In genomic region chr11:797300-798092, GRCh38 we compare ENCODE assay signal across 8 cellular contexts. TPM values are rescaled to one million over a fixed set of nuclear protein-coding genes. Genes with fewer than 3 reads are reported as not detected.
DNase-seq lines count a peak whose midpoint lies in the region; ATAC-seq and TF ChIP-seq lines count a peak whose summit lies in the region.

No MANE protein-coding gene starts in this region.

- H3K9me3 ChIP-seq in parathyroid adenoma (ENCODE audit: control insufficient read depth, low read length) (no peaks in the 10 kb centered on the region), upper lobe of right lung (no peaks in the 10 kb centered on the region)

- H3K27me3 ChIP-seq in parathyroid adenoma (ENCODE audit: control insufficient read depth, insufficient read depth, low read length) (no peaks in the 10 kb centered on the region), upper lobe of right lung (no peaks in the 10 kb centered on the region)

- peaks cover 5% of the 10 kb centered on the region for H3K4me1 Mint-ChIP-seq in activated naive CD8-positive, alpha-beta T cell (ENCODE audit: low read depth)

- H3K36me3 ChIP-seq in parathyroid adenoma (ENCODE audit: control insufficient read depth, insufficient read depth, low read length) (no peaks in the 10 kb centered on the region), upper lobe of right lung (no peaks in the 10 kb centered on the region)

- H3K4me1 ChIP-seq in parathyroid adenoma = peaks cover 4% of the 10 kb centered on the region
- H3K4me1 ChIP-seq in upper lobe of right lung = peaks cover 22% of the 10 kb centered on the region

- intact Hi-C loops in Right ventricle myocardium superior (cut with DNase I) = no loop called here
- intact Hi-C loops in upper lobe of right lung (cut with DNase I) = no loop called here

- H3K27ac Mint-ChIP-seq in activated naive CD8-positive, alpha-beta T cell = peak overlapping the region; percentile 84

- ATAC-seq in HG02571 (IDR thresholded peaks at IDR 0.05; ENCODE audit: unreplicated experiment) (peak; percentile 35), Right ventricle myocardium superior (ENCODE audit: poor library complexity) (peak; percentile 59), upper lobe of right lung (peak; percentile 56)

- H3K79me2 ChIP-seq in parathyroid adenoma = no peaks in the 10 kb centered on the region

- H3K4me2 ChIP-seq in parathyroid adenoma (ENCODE audit: low read length) = peak overlapping the region; percentile 69

- no peak for TF ChIP-seq CTCF in parathyroid adenoma (IDR thresholded peaks at IDR 0.05)
- no peak for TF ChIP-seq CTCF in upper lobe of right lung (IDR thresholded peaks at IDR 0.05)

- H3K27me3 Mint-ChIP-seq in activated naive CD8-positive, alpha-beta T cell = no peaks in the 10 kb centered on the region

- no peak overlapping the region for H3K9ac ChIP-seq in parathyroid adenoma

- DNase-seq in GDM1 (lab: John Stamatoyannopoulos, UW) (peak; percentile 43), NCI-H1048 (lab: John Stamatoyannopoulos, UW) (peak; percentile 43), SKM-1 treated with dmso at 0.1 percent for 144 hours (lab: John Stamatoyannopoulos, UW; ENCODE audit: unreplicated experiment) (peak; percentile 64), Right ventricle myocardium superior (peak; percentile 83), upper lobe of right lung (peak; percentile 88)

- peak overlapping the region; percentile 91 for H3K4me3 Mint-ChIP-seq in activated naive CD8-positive, alpha-beta T cell

- no peaks in the 10 kb centered on the region for H3K9me3 Mint-ChIP-seq in activated naive CD8-positive, alpha-beta T cell (ENCODE audit: low read depth)

- peak overlapping the region; percentile 67 for H2AFZ ChIP-seq in parathyroid adenoma

- H3K4me3 ChIP-seq in parathyroid adenoma (ENCODE audit: low read depth, low read length) = peak overlapping the region; percentile 48
- H3K4me3 ChIP-seq in upper lobe of right lung = peak overlapping the region; percentile 87

- peak overlapping the region; percentile 42 for H3K27ac ChIP-seq in parathyroid adenoma
- peak overlapping the region; percentile 73 for H3K27ac ChIP-seq in upper lobe of right lung

- H3K36me3 Mint-ChIP-seq in activated naive CD8-positive, alpha-beta T cell = no peaks in the 10 kb centered on the region

RNA-seq across cellular contexts. Expression of gene SLC25A22, which starts 0.6 kb away (rescaled TPM):
- total RNA-seq in Right ventricle myocardium superior (3.4 TPM), upper lobe of right lung (20.8 TPM)

RNA-seq across cellular contexts. Expression of gene PIDD1, which starts 7.5 kb away (rescaled TPM):
- 7.3 TPM for total RNA-seq in Right ventricle myocardium superior
- 13.1 TPM for total RNA-seq in upper lobe of right lung

RNA-seq across cellular contexts. Expression of gene CEND1, which starts 7.6 kb away (rescaled TPM):
- 0.19 TPM for total RNA-seq in Right ventricle myocardium superior
- not detected for total RNA-seq in upper lobe of right lung

RNA-seq across cellular contexts. Expression of gene RPLP2, which starts 12.3 kb away (rescaled TPM):
- 982 TPM for total RNA-seq in Right ventricle myocardium superior
- total RNA-seq in upper lobe of right lung = 1,548 TPM

RNA-seq across cellular contexts. Expression of gene GATD1, which starts 20.2 kb away (rescaled TPM):
- total RNA-seq in Right ventricle myocardium superior = 17.4 TPM
- total RNA-seq in upper lobe of right lung = 62.5 TPM

Comparison
In these comparisons a context has a peak if more than half of its experiments do, and no peak if none do; other contexts are left out.
1. Peak in every context shown above with its lines: DNase-seq, ATAC-seq, H3K4me3 ChIP-seq and H3K27ac ChIP-seq.